1 cellular context compared by ENCODE assay signal in the genomic region with DNA sequence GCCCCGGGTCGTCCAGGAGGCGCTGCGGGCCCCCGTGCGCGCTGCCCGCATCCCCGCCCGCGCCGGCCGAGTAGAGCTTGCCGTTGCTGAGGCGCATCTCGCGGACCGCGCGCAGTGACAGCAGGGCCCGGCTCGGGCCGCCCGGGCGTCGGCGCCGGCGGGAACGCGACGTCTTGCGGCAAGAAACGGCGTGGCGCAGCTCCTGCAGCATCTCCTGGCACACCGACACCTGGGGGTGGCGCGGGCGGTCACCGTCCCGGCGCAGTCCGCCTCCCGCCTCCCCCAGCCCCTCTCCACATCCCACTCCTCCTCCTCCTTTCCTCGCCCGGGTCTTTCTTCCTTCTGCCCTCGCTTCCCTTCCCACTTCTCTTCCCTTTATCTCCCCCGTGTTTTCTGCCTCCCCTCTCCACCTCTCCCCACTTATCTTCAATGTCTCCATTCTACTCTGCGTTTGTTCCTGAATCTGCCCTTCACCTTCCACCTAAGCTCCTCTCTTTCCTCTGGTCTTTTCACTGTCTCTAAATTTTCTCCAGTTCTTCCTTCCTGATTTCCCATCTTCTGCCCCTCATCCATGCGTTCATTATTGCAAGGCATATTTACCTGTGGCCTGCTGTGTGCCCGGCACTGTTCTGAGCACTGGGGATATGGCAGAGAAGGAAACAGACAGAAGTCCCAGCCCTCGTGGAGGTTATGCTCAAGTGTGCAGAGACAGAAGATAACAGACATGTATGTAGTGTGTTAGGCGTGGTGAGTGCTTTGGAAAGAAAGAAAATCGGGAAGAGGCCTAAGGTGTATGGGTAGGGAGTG.
TF ChIP-seq lines count a peak whose summit lies in the region.

No MANE protein-coding gene starts in this region.

TF ChIP-seq in H1, 55 proteins besides CTCF, POLR2A, EP300 and RAD21:
- no peak for TF ChIP-seq MAFK (IDR thresholded peaks at IDR 0.05; ENCODE audit: low read depth, low read length)
- no peak for TF ChIP-seq BRCA1 (IDR thresholded peaks at IDR 0.05; ENCODE audit: low read depth, low read length)
- TF ChIP-seq CHD2 (IDR thresholded peaks at IDR 0.05; ENCODE audit: low read length): no peak
- TF ChIP-seq CBX8 (IDR thresholded peaks at IDR 0.05; ENCODE audit: borderline replicate concordance, low read depth, low read length): no peak
- TF ChIP-seq JUN (IDR thresholded peaks at IDR 0.05; ENCODE audit: low read depth, low read length): no peak
- TF ChIP-seq TBP (IDR thresholded peaks at IDR 0.05; ENCODE audit: low read depth, low read length): 0 out of 2 replicates have a peak, but pooled peaks have one; percentile 16
- TF ChIP-seq YY1 (IDR thresholded peaks at IDR 0.05; ENCODE audit: low read depth, low read length): no peak
- no peak for TF ChIP-seq FOSL1 (IDR thresholded peaks at IDR 0.05; ENCODE audit: insufficient read depth, low read depth, low read length)
- no peak for TF ChIP-seq POU5F1 (IDR thresholded peaks at IDR 0.05; ENCODE audit: low read depth, low read length)
- TF ChIP-seq ZNF274 (IDR thresholded peaks at IDR 0.05; ENCODE audit: borderline replicate concordance, extremely low read depth, low read length): no peak
- no peak for TF ChIP-seq KDM1A (IDR thresholded peaks at IDR 0.05; ENCODE audit: borderline replicate concordance, low read length)
- no peak for TF ChIP-seq BACH1 (IDR thresholded peaks at IDR 0.05; ENCODE audit: low read length)
- TF ChIP-seq JUND (IDR thresholded peaks at IDR 0.05; ENCODE audit: low read length): no peak
- TF ChIP-seq GTF2F1 (IDR thresholded peaks at IDR 0.05; ENCODE audit: borderline replicate concordance, low read depth, low read length): no peak
- no peak for TF ChIP-seq NANOG (IDR thresholded peaks at IDR 0.05; ENCODE audit: insufficient read depth, low read depth, low read length, poor library complexity, severe bottlenecking)
- TF ChIP-seq HDAC6 (IDR thresholded peaks at IDR 0.05; ENCODE audit: low read depth, low read length): no peak
- TF ChIP-seq SRF (IDR thresholded peaks at IDR 0.05; ENCODE audit: low read depth, low read length): no peak
- TF ChIP-seq, protein P1, sequence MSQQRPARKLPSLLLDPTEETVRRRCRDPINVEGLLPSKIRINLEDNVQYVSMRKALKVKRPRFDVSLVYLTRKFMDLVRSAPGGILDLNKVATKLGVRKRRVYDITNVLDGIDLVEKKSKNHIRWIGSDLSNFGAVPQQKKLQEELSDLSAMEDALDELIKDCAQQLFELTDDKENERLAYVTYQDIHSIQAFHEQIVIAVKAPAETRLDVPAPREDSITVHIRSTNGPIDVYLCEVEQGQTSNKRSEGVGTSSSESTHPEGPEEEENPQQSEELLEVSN (IDR thresholded peaks at IDR 0.05): peak; percentile 78
- TF ChIP-seq CEBPB (IDR thresholded peaks at IDR 0.05; ENCODE audit: low read depth, low read length): no peak
- no peak for TF ChIP-seq TEAD4 (IDR thresholded peaks at IDR 0.05; ENCODE audit: low read depth, low read length)
- TF ChIP-seq SIX5 (IDR thresholded peaks at IDR 0.05; ENCODE audit: low read depth, low read length): no peak
- TF ChIP-seq KDM4A (IDR thresholded peaks at IDR 0.05; ENCODE audit: low read depth, low read length, severe bottlenecking): no peak
- TF ChIP-seq CHD1 (IDR thresholded peaks at IDR 0.05; ENCODE audit: low read depth, low read length): no peak
- TF ChIP-seq HDAC2 (IDR thresholded peaks at IDR 0.05; ENCODE audit: borderline replicate concordance in 1 of 2, low read depth in 2 of 2, low read length in 2 of 2): no peak
- no peak for TF ChIP-seq BCL11A (IDR thresholded peaks at IDR 0.05; ENCODE audit: low read depth in 2 of 2, low read length in 2 of 2)
- TF ChIP-seq, protein P2, sequence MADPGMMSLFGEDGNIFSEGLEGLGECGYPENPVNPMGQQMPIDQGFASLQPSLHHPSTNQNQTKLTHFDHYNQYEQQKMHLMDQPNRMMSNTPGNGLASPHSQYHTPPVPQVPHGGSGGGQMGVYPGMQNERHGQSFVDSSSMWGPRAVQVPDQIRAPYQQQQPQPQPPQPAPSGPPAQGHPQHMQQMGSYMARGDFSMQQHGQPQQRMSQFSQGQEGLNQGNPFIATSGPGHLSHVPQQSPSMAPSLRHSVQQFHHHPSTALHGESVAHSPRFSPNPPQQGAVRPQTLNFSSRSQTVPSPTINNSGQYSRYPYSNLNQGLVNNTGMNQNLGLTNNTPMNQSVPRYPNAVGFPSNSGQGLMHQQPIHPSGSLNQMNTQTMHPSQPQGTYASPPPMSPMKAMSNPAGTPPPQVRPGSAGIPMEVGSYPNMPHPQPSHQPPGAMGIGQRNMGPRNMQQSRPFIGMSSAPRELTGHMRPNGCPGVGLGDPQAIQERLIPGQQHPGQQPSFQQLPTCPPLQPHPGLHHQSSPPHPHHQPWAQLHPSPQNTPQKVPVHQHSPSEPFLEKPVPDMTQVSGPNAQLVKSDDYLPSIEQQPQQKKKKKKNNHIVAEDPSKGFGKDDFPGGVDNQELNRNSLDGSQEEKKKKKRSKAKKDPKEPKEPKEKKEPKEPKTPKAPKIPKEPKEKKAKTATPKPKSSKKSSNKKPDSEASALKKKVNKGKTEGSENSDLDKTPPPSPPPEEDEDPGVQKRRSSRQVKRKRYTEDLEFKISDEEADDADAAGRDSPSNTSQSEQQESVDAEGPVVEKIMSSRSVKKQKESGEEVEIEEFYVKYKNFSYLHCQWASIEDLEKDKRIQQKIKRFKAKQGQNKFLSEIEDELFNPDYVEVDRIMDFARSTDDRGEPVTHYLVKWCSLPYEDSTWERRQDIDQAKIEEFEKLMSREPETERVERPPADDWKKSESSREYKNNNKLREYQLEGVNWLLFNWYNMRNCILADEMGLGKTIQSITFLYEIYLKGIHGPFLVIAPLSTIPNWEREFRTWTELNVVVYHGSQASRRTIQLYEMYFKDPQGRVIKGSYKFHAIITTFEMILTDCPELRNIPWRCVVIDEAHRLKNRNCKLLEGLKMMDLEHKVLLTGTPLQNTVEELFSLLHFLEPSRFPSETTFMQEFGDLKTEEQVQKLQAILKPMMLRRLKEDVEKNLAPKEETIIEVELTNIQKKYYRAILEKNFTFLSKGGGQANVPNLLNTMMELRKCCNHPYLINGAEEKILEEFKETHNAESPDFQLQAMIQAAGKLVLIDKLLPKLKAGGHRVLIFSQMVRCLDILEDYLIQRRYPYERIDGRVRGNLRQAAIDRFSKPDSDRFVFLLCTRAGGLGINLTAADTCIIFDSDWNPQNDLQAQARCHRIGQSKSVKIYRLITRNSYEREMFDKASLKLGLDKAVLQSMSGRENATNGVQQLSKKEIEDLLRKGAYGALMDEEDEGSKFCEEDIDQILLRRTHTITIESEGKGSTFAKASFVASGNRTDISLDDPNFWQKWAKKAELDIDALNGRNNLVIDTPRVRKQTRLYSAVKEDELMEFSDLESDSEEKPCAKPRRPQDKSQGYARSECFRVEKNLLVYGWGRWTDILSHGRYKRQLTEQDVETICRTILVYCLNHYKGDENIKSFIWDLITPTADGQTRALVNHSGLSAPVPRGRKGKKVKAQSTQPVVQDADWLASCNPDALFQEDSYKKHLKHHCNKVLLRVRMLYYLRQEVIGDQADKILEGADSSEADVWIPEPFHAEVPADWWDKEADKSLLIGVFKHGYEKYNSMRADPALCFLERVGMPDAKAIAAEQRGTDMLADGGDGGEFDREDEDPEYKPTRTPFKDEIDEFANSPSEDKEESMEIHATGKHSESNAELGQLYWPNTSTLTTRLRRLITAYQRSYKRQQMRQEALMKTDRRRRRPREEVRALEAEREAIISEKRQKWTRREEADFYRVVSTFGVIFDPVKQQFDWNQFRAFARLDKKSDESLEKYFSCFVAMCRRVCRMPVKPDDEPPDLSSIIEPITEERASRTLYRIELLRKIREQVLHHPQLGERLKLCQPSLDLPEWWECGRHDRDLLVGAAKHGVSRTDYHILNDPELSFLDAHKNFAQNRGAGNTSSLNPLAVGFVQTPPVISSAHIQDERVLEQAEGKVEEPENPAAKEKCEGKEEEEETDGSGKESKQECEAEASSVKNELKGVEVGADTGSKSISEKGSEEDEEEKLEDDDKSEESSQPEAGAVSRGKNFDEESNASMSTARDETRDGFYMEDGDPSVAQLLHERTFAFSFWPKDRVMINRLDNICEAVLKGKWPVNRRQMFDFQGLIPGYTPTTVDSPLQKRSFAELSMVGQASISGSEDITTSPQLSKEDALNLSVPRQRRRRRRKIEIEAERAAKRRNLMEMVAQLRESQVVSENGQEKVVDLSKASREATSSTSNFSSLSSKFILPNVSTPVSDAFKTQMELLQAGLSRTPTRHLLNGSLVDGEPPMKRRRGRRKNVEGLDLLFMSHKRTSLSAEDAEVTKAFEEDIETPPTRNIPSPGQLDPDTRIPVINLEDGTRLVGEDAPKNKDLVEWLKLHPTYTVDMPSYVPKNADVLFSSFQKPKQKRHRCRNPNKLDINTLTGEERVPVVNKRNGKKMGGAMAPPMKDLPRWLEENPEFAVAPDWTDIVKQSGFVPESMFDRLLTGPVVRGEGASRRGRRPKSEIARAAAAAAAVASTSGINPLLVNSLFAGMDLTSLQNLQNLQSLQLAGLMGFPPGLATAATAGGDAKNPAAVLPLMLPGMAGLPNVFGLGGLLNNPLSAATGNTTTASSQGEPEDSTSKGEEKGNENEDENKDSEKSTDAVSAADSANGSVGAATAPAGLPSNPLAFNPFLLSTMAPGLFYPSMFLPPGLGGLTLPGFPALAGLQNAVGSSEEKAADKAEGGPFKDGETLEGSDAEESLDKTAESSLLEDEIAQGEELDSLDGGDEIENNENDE (IDR thresholded peaks at IDR 0.05; ENCODE audit: insufficient replicate concordance, low read length): no peak
- no peak for TF ChIP-seq KDM5A (IDR thresholded peaks at IDR 0.05; ENCODE audit: low read length)
- no peak for TF ChIP-seq RFX5 (IDR thresholded peaks at IDR 0.05; ENCODE audit: borderline replicate concordance, low read depth, low read length)
- TF ChIP-seq ASH2L (IDR thresholded peaks at IDR 0.05; ENCODE audit: low read length): no peak
- no peak for TF ChIP-seq SIRT6 (IDR thresholded peaks at IDR 0.05; ENCODE audit: low read length)
- TF ChIP-seq, protein P3, sequence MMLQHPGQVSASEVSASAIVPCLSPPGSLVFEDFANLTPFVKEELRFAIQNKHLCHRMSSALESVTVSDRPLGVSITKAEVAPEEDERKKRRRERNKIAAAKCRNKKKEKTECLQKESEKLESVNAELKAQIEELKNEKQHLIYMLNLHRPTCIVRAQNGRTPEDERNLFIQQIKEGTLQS (IDR thresholded peaks at IDR 0.05; ENCODE audit: insufficient read depth, low read depth, low read length): no peak
- 0 out of 2 replicates have a peak, but pooled peaks have one; percentile 3 for TF ChIP-seq POLR2AphosphoS5 (IDR thresholded peaks at IDR 0.05; ENCODE audit: low read depth, low read length)
- TF ChIP-seq RBBP5 (IDR thresholded peaks at IDR 0.05; ENCODE audit: borderline replicate concordance, low read depth, low read length): peak; percentile 23; the same call in 1 of the 2 replicates
- TF ChIP-seq, protein P4, sequence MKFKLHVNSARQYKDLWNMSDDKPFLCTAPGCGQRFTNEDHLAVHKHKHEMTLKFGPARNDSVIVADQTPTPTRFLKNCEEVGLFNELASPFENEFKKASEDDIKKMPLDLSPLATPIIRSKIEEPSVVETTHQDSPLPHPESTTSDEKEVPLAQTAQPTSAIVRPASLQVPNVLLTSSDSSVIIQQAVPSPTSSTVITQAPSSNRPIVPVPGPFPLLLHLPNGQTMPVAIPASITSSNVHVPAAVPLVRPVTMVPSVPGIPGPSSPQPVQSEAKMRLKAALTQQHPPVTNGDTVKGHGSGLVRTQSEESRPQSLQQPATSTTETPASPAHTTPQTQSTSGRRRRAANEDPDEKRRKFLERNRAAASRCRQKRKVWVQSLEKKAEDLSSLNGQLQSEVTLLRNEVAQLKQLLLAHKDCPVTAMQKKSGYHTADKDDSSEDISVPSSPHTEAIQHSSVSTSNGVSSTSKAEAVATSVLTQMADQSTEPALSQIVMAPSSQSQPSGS (IDR thresholded peaks at IDR 0.05; ENCODE audit: low read length): no peak
- no peak for TF ChIP-seq NRF1 (IDR thresholded peaks at IDR 0.05; ENCODE audit: low read depth, low read length)
- TF ChIP-seq SAP30 (IDR thresholded peaks at IDR 0.05; ENCODE audit: insufficient read depth, insufficient replicate concordance, low read length): no peak
- TF ChIP-seq SP2 (IDR thresholded peaks at IDR 0.05; ENCODE audit: low read length): no peak
- no peak for TF ChIP-seq EGR1 (IDR thresholded peaks at IDR 0.05; ENCODE audit: borderline replicate concordance, low read depth, low read length)
- TF ChIP-seq PHF8 (conservative IDR thresholded peaks at IDR 0.05; ENCODE audit: low read depth, low read length): no peak
- peak; percentile 56 for TF ChIP-seq EZH2 (IDR thresholded peaks at IDR 0.05; ENCODE audit: low read depth, low read length, severe bottlenecking)
- no peak for TF ChIP-seq TCF12 (IDR thresholded peaks at IDR 0.05; ENCODE audit: low read depth, low read length)
- no peak for TF ChIP-seq CTBP2 (IDR thresholded peaks at IDR 0.05; ENCODE audit: borderline replicate concordance, insufficient read depth, insufficient read length, low read length)
- TF ChIP-seq, protein P5, sequence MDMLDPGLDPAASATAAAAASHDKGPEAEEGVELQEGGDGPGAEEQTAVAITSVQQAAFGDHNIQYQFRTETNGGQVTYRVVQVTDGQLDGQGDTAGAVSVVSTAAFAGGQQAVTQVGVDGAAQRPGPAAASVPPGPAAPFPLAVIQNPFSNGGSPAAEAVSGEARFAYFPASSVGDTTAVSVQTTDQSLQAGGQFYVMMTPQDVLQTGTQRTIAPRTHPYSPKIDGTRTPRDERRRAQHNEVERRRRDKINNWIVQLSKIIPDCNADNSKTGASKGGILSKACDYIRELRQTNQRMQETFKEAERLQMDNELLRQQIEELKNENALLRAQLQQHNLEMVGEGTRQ (IDR thresholded peaks at IDR 0.05; ENCODE audit: low read length): no peak
- no peak for TF ChIP-seq SP1 (IDR thresholded peaks at IDR 0.05; ENCODE audit: low read depth, low read length)
- no peak for TF ChIP-seq CBX5 (IDR thresholded peaks at IDR 0.05; ENCODE audit: low read depth, low read length)
- TF ChIP-seq GABPA (IDR thresholded peaks at IDR 0.05; ENCODE audit: borderline replicate concordance, insufficient read depth, low read length): no peak
- no peak for TF ChIP-seq RXRA (IDR thresholded peaks at IDR 0.05; ENCODE audit: insufficient read depth, low read depth, low read length)
- no peak for TF ChIP-seq SP4 (IDR thresholded peaks at IDR 0.05; ENCODE audit: low read length)
- TF ChIP-seq SUZ12 (IDR thresholded peaks at IDR 0.05; ENCODE audit: low read length): 0 out of 2 replicates have a peak, but pooled peaks have one; percentile 29
- TF ChIP-seq TAF7 (optimal IDR thresholded peaks at IDR 0.05; ENCODE audit: borderline replicate concordance, low read depth, low read length): no peak
- TF ChIP-seq RNF2 (IDR thresholded peaks at IDR 0.05; ENCODE audit: borderline replicate concordance, low read depth, low read length, missing control alignments, poor library complexity, severe bottlenecking): no peak
- TF ChIP-seq CREB1 (IDR thresholded peaks at IDR 0.05): peak; percentile 38; the same call in 1 of the 2 replicates
- no peak for TF ChIP-seq SIN3A (conservative IDR thresholded peaks at IDR 0.05 in 1 of 2, IDR thresholded peaks at IDR 0.05 in 1 of 2; ENCODE audit: low read depth in 1 of 2, low read length in 2 of 2)
- no peak for TF ChIP-seq TAF1 (IDR thresholded peaks at IDR 0.05; ENCODE audit: low read depth, low read length)
- TF ChIP-seq, protein P6, sequence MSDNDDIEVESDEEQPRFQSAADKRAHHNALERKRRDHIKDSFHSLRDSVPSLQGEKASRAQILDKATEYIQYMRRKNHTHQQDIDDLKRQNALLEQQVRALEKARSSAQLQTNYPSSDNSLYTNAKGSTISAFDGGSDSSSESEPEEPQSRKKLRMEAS (IDR thresholded peaks at IDR 0.05): peak; percentile 80
